In the genomic region with DNA sequence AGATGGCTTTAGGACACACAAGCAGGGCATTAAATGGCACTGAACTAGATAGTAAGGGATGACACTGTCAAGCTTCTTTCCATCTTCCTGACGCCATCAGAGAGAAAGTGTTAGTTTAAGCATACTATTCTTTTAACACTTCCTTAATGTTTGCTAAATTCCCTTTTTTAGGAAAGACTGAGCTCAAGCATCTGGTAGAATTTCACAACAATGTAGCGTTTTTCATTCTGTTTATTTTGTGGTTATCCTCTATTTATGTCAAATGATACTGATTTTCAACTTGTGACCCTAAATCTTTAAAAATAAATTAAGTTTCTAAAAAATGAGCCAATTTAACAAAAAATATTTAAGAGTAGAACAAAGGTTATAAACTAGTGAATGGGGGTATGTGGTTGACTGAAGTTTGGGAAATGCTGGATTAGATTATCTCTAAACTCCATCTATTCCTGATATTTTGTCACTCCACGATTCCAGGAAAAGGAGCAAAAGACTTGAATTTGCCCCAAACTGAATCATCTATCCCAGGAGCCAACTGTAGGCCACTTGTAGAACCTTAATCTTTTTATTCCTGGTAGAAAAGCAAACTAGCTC, we compare ENCODE assay signal across 1 cellular context.
TF ChIP-seq lines count a peak whose summit lies in the region.

No MANE protein-coding gene starts in this region.

TF ChIP-seq in HepG2, 621 proteins besides CTCF, POLR2A, EP300 and RAD21 (continued from another document):
- TF ChIP-seq, protein P1, sequence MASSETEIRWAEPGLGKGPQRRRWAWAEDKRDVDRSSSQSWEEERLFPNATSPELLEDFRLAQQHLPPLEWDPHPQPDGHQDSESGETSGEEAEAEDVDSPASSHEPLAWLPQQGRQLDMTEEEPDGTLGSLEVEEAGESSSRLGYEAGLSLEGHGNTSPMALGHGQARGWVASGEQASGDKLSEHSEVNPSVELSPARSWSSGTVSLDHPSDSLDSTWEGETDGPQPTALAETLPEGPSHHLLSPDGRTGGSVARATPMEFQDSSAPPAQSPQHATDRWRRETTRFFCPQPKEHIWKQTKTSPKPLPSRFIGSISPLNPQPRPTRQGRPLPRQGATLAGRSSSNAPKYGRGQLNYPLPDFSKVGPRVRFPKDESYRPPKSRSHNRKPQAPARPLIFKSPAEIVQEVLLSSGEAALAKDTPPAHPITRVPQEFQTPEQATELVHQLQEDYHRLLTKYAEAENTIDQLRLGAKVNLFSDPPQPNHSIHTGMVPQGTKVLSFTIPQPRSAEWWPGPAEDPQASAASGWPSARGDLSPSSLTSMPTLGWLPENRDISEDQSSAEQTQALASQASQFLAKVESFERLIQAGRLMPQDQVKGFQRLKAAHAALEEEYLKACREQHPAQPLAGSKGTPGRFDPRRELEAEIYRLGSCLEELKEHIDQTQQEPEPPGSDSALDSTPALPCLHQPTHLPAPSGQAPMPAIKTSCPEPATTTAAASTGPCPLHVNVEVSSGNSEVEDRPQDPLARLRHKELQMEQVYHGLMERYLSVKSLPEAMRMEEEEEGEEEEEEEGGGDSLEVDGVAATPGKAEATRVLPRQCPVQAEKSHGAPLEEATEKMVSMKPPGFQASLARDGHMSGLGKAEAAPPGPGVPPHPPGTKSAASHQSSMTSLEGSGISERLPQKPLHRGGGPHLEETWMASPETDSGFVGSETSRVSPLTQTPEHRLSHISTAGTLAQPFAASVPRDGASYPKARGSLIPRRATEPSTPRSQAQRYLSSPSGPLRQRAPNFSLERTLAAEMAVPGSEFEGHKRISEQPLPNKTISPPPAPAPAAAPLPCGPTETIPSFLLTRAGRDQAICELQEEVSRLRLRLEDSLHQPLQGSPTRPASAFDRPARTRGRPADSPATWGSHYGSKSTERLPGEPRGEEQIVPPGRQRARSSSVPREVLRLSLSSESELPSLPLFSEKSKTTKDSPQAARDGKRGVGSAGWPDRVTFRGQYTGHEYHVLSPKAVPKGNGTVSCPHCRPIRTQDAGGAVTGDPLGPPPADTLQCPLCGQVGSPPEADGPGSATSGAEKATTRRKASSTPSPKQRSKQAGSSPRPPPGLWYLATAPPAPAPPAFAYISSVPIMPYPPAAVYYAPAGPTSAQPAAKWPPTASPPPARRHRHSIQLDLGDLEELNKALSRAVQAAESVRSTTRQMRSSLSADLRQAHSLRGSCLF (CRISPR knock-in tag; IDR thresholded peaks at IDR 0.05; ENCODE audit: borderline replicate concordance) = no peak
- TF ChIP-seq CC2D1A (CRISPR knock-in tag; IDR thresholded peaks at IDR 0.05) = no peak
- no peak for TF ChIP-seq NRL (CRISPR knock-in tag; IDR thresholded peaks at IDR 0.05; ENCODE audit: borderline replicate concordance)
- TF ChIP-seq, protein P2, sequence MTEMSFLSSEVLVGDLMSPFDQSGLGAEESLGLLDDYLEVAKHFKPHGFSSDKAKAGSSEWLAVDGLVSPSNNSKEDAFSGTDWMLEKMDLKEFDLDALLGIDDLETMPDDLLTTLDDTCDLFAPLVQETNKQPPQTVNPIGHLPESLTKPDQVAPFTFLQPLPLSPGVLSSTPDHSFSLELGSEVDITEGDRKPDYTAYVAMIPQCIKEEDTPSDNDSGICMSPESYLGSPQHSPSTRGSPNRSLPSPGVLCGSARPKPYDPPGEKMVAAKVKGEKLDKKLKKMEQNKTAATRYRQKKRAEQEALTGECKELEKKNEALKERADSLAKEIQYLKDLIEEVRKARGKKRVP (CRISPR knock-in tag; IDR thresholded peaks at IDR 0.05) = no peak
- TF ChIP-seq ZNF703 (CRISPR knock-in tag; IDR thresholded peaks at IDR 0.05; ENCODE audit: borderline replicate concordance) = no peak
